ENCODE assay signal across 8 cellular contexts in the genomic region with DNA sequence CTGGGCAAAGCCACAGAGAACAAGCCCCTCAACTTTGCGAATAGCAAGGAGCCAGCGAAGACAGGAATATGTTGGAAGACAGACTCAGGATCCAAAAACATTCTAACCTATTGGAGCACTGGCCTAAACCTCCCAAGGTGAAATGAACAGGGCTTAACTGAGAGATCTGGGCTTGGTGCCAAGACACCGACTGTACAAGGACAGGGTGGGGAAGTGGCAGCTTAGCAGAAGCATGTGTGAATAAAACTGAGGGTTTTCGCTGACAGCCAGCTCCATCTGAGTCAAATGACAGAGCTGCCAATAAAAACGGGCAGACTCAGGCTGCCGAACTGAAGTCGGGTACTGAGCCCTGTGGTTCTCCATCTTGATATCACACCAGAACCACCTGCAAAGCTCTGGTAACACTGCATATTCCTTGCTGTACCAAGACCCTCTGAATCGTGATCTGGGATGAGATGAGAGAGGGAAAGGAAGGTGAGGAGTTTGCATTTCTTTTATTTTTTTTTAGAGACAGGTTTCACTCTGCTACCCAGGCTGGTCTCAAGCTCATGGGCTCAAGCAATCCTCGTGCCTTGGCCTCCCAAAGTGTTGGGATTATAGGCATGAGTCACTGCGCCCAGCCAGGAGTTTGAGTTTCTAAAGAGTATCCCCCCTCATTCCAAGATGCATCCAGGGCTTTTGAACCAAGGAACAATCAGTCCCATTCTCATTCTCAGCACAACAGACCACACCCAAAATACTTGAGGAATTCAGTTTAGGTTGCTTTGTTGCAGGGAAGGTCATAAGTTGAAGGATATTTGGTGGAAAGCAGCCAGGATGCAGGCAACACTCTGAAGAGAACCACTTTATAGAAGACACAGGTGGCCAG. TPM values are rescaled to one million over a fixed set of nuclear protein-coding genes. Genes with fewer than 3 reads are reported as not detected.
DNase-seq lines count a peak whose midpoint lies in the region; ATAC-seq and TF ChIP-seq lines count a peak whose summit lies in the region.

No MANE protein-coding gene starts in this region.

- POLR2A ChIA-PET in activated CD4-positive, alpha-beta T cell treated with anti-CD3 and anti-CD28 coated beads for 36 hours (lab: Charles Lee): interaction anchor here (0.8 kb wide), 1 partner anchor 14 kb away, joined by 3 read pairs; no protein-coding TSS in a partner anchor
- POLR2A ChIA-PET in activated CD8-positive, alpha-beta T cell treated with anti-CD3 and anti-CD28 coated beads for 36 hours (lab: Charles Lee): interaction anchor here (0.7 to 1.4 kb wide), 3 partner anchors 9 to 274 kb away, joined by 3 to 5 read pairs (median 4); partner anchors contain the start of gene SRP14

- ATAC-seq in activated CD4-positive, alpha-beta T cell treated with anti-CD3 and anti-CD28 coated beads for 36 hours: peak; percentile 47
- peak; percentile 35 for ATAC-seq in activated CD8-positive, alpha-beta T cell treated with anti-CD3 and anti-CD28 coated beads for 36 hours
- ATAC-seq in natural killer cell treated with Interleukin-12 subunit alpha and Interleukin-12 subunit beta and Interleukin-15 and Interleukin-18, amount 100 ng/mL, for 72 hours: peak in 1 of 2 donors; percentile 63
- no peak for ATAC-seq in HG02763 (IDR thresholded peaks at IDR 0.05; ENCODE audit: unreplicated experiment)

- no peak overlapping the region for H3K27ac Mint-ChIP-seq in activated CD4-positive, alpha-beta T cell treated with anti-CD3 and anti-CD28 coated beads for 36 hours
- no peak overlapping the region for H3K27ac Mint-ChIP-seq in activated CD8-positive, alpha-beta T cell treated with anti-CD3 and anti-CD28 coated beads for 36 hours
- H3K27ac Mint-ChIP-seq in natural killer cell treated with Interleukin-12 subunit alpha and Interleukin-12 subunit beta and Interleukin-15 and Interleukin-18, amount 100 ng/mL, for 72 hours: peak overlapping the region; percentile 65 to 76

- no peaks in the 10 kb centered on the region for H3K9me3 Mint-ChIP-seq in activated CD4-positive, alpha-beta T cell treated with anti-CD3 and anti-CD28 coated beads for 36 hours (ENCODE audit: low read depth)
- H3K9me3 Mint-ChIP-seq in activated CD8-positive, alpha-beta T cell treated with anti-CD3 and anti-CD28 coated beads for 36 hours: no peaks in the 10 kb centered on the region
- H3K9me3 Mint-ChIP-seq in natural killer cell treated with Interleukin-12 subunit alpha and Interleukin-12 subunit beta and Interleukin-15 and Interleukin-18, amount 100 ng/mL, for 72 hours: no peaks in the 10 kb centered on the region

- H3K27me3 Mint-ChIP-seq in activated CD4-positive, alpha-beta T cell treated with anti-CD3 and anti-CD28 coated beads for 36 hours: peaks cover 2% of the 10 kb centered on the region
- H3K27me3 Mint-ChIP-seq in activated CD8-positive, alpha-beta T cell treated with anti-CD3 and anti-CD28 coated beads for 36 hours: no peaks in the 10 kb centered on the region
- H3K27me3 Mint-ChIP-seq in natural killer cell treated with Interleukin-12 subunit alpha and Interleukin-12 subunit beta and Interleukin-15 and Interleukin-18, amount 100 ng/mL, for 72 hours: no peaks in the 10 kb centered on the region

- no peaks in the 10 kb centered on the region for H3K36me3 Mint-ChIP-seq in activated CD4-positive, alpha-beta T cell treated with anti-CD3 and anti-CD28 coated beads for 36 hours (ENCODE audit: low read depth)
- H3K36me3 Mint-ChIP-seq in activated CD8-positive, alpha-beta T cell treated with anti-CD3 and anti-CD28 coated beads for 36 hours (ENCODE audit: low read depth): no peaks in the 10 kb centered on the region
- no peaks in the 10 kb centered on the region for H3K36me3 Mint-ChIP-seq in natural killer cell treated with Interleukin-12 subunit alpha and Interleukin-12 subunit beta and Interleukin-15 and Interleukin-18, amount 100 ng/mL, for 72 hours

- TF ChIP-seq CTCF in activated CD8-positive, alpha-beta T cell treated with anti-CD3 and anti-CD28 coated beads for 36 hours (IDR thresholded peaks at IDR 0.05): no peak

- intact Hi-C loops in activated CD4-positive, alpha-beta T cell treated with anti-CD3 and anti-CD28 coated beads for 36 hours (cut with DNase I, micrococcal nuclease): no loop called here
- intact Hi-C loops in activated CD8-positive, alpha-beta T cell treated with anti-CD3 and anti-CD28 coated beads for 36 hours (cut with micrococcal nuclease): no loop called here

- peak; percentile 64 for DNase-seq in activated CD4-positive, alpha-beta T cell treated with anti-CD3 and anti-CD28 coated beads for 36 hours
- no peak for DNase-seq in activated CD4-positive, alpha-beta T cell treated with anti-CD3 and anti-CD28 coated beads, Interleukin-2, amount 50 U/mL, for 4 hours
- DNase-seq in NCI-H2107 (lab: John Stamatoyannopoulos, UW): peak; percentile 40
- peak; percentile 60 for DNase-seq in activated CD8-positive, alpha-beta T cell treated with anti-CD3 and anti-CD28 coated beads for 36 hours
- peak; percentile 63 for DNase-seq in natural killer cell treated with Interleukin-12 subunit alpha and Interleukin-12 subunit beta and Interleukin-15 and Interleukin-18, amount 100 ng/mL, for 72 hours (ENCODE audit: low spot score)
- no peak for DNase-seq in dedifferentiated amniotic fluid mesenchymal stem cell (ENCODE audit: extremely low spot score)
- no peak for DNase-seq in activated T-cell treated with anti-CD3 and anti-CD28 coated beads for 4 hours

- peaks cover 25% of the 10 kb centered on the region for H3K4me1 Mint-ChIP-seq in activated CD4-positive, alpha-beta T cell treated with anti-CD3 and anti-CD28 coated beads for 36 hours
- peaks cover 29% of the 10 kb centered on the region for H3K4me1 Mint-ChIP-seq in activated CD8-positive, alpha-beta T cell treated with anti-CD3 and anti-CD28 coated beads for 36 hours (ENCODE audit: low read depth)
- H3K4me1 Mint-ChIP-seq in natural killer cell treated with Interleukin-12 subunit alpha and Interleukin-12 subunit beta and Interleukin-15 and Interleukin-18, amount 100 ng/mL, for 72 hours (ENCODE audit: low read depth in 2 of 2): peaks cover 38 to 40% of the 10 kb centered on the region in 2 donors

- CTCF ChIA-PET in activated CD4-positive, alpha-beta T cell treated with anti-CD3 and anti-CD28 coated beads for 36 hours (lab: Charles Lee): interaction anchor here (0.6 to 21.7 kb wide), 10 partner anchors 6 to 1130 kb away, joined by 3 to 393 read pairs (median 4); partner anchors contain the start of gene INAFM2
- CTCF ChIA-PET in activated CD8-positive, alpha-beta T cell treated with anti-CD3 and anti-CD28 coated beads for 36 hours (lab: Charles Lee): interaction anchor here (0.7 to 23.8 kb wide), 6 partner anchors 7 to 128 kb away, joined by 3 to 595 read pairs (median 80); partner anchors contain the start of genes CCDC9B and INAFM2

- no peak overlapping the region for H3K4me3 Mint-ChIP-seq in activated CD4-positive, alpha-beta T cell treated with anti-CD3 and anti-CD28 coated beads for 36 hours
- no peak overlapping the region for H3K4me3 Mint-ChIP-seq in activated CD8-positive, alpha-beta T cell treated with anti-CD3 and anti-CD28 coated beads for 36 hours
- H3K4me3 Mint-ChIP-seq in natural killer cell treated with Interleukin-12 subunit alpha and Interleukin-12 subunit beta and Interleukin-15 and Interleukin-18, amount 100 ng/mL, for 72 hours: peak overlapping the region; percentile 67

RNA-seq across cellular contexts. Expression of gene PLCB2, which starts 6.0 kb away (rescaled TPM):
- total RNA-seq in activated CD4-positive, alpha-beta T cell treated with anti-CD3 and anti-CD28 coated beads for 36 hours: 10 to 100 TPM; 67.9 to 86.8 TPM
- total RNA-seq in activated CD8-positive, alpha-beta T cell treated with anti-CD3 and anti-CD28 coated beads for 36 hours: 10 to 100 TPM; 44.6 to 58.8 TPM
- total RNA-seq in natural killer cell treated with Interleukin-12 subunit alpha and Interleukin-12 subunit beta and Interleukin-15 and Interleukin-18, amount 100 ng/mL, for 72 hours: 100 to 1,000 TPM in 1 of 2 donors, 10 to 100 TPM in 1; 90.5 to 109 TPM

RNA-seq across cellular contexts. Expression of gene INAFM2, which starts 9.7 kb away (rescaled TPM):
- total RNA-seq in activated CD4-positive, alpha-beta T cell treated with anti-CD3 and anti-CD28 coated beads for 36 hours: 10 to 100 TPM in 1 of 2 experiments, 1 to 10 TPM in 1; 9.9 to 11.2 TPM
- total RNA-seq in activated CD8-positive, alpha-beta T cell treated with anti-CD3 and anti-CD28 coated beads for 36 hours: 10 to 100 TPM; 15.0 to 16.9 TPM
- 10 to 100 TPM; 16.7 to 17.5 TPM for total RNA-seq in natural killer cell treated with Interleukin-12 subunit alpha and Interleukin-12 subunit beta and Interleukin-15 and Interleukin-18, amount 100 ng/mL, for 72 hours

RNA-seq across cellular contexts. Expression of gene CCDC9B, which starts 27.0 kb away (rescaled TPM):
- total RNA-seq in activated CD4-positive, alpha-beta T cell treated with anti-CD3 and anti-CD28 coated beads for 36 hours: under 1 TPM; 0.65 to 0.98 TPM
- 1 to 10 TPM; 1.4 to 2.3 TPM for total RNA-seq in activated CD8-positive, alpha-beta T cell treated with anti-CD3 and anti-CD28 coated beads for 36 hours
- total RNA-seq in natural killer cell treated with Interleukin-12 subunit alpha and Interleukin-12 subunit beta and Interleukin-15 and Interleukin-18, amount 100 ng/mL, for 72 hours: under 1 TPM; 0.29 to 0.47 TPM

RNA-seq across cellular contexts. Expression of gene ANKRD63, which starts 30.9 kb away (rescaled TPM):
- total RNA-seq in activated CD4-positive, alpha-beta T cell treated with anti-CD3 and anti-CD28 coated beads for 36 hours: not detected
- total RNA-seq in activated CD8-positive, alpha-beta T cell treated with anti-CD3 and anti-CD28 coated beads for 36 hours: not detected
- total RNA-seq in natural killer cell treated with Interleukin-12 subunit alpha and Interleukin-12 subunit beta and Interleukin-15 and Interleukin-18, amount 100 ng/mL, for 72 hours: not detected

RNA-seq across cellular contexts. Expression of gene PHGR1, which starts 37.1 kb away (rescaled TPM):
- not detected for total RNA-seq in activated CD4-positive, alpha-beta T cell treated with anti-CD3 and anti-CD28 coated beads for 36 hours
- total RNA-seq in activated CD8-positive, alpha-beta T cell treated with anti-CD3 and anti-CD28 coated beads for 36 hours: not detected
- not detected for total RNA-seq in natural killer cell treated with Interleukin-12 subunit alpha and Interleukin-12 subunit beta and Interleukin-15 and Interleukin-18, amount 100 ng/mL, for 72 hours

Comparison
In these comparisons a context has a peak if more than half of its experiments do, and no peak if none do; other contexts are left out.
1. DNase-seq: peak in activated CD4-positive, alpha-beta T cell treated with anti-CD3 and anti-CD28 coated beads for 36 hours (single experiment), NCI-H2107 (single experiment), activated CD8-positive, alpha-beta T cell treated with anti-CD3 and anti-CD28 coated beads for 36 hours (single experiment) and natural killer cell treated with Interleukin-12 subunit alpha and Interleukin-12 subunit beta and Interleukin-15 and Interleukin-18, amount 100 ng/mL, for 72 hours (single experiment); none in activated CD4-positive, alpha-beta T cell treated with anti-CD3 and anti-CD28 coated beads, Interleukin-2, amount 50 U/mL, for 4 hours (0 of 2), dedifferentiated amniotic fluid mesenchymal stem cell (single experiment) and activated T-cell treated with anti-CD3 and anti-CD28 coated beads for 4 hours (single experiment).
2. H3K27ac Mint-ChIP-seq: peak in natural killer cell treated with Interleukin-12 subunit alpha and Interleukin-12 subunit beta and Interleukin-15 and Interleukin-18, amount 100 ng/mL, for 72 hours (2 of 2); none in activated CD4-positive, alpha-beta T cell treated with anti-CD3 and anti-CD28 coated beads for 36 hours (single experiment) and activated CD8-positive, alpha-beta T cell treated with anti-CD3 and anti-CD28 coated beads for 36 hours (single experiment).